Comparison of ENCODE assay signal across 22 cellular contexts in the genomic region with DNA sequence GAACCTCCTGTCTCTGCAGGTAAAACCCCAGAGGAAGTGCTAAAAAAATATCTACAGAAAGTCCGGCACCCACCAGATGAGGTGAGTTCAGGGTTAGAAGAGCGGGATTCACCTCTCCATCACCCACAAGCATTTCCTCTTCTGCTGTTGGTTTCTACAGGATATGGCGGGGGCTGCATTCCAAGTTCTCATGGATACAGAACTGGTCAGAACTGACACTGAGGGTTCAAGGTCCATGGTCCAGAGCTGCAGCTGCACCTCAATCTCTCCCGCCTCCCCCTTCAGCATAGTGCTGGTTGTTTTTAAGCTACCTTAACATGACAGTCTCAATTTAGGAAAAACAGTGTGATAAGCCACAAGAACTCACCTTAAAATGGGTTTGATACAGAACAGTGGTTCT. TPM values are rescaled to one million over a fixed set of nuclear protein-coding genes. Genes with fewer than 3 reads are reported as not detected.
"Had no signal": no experiment of that assay in that cellular context is flagged by ENCODE, and none has a peak within 500 bp of the region (broad histone marks: within the 10 kb centered on the region; RNA-seq: fewer than 3 reads in every experiment).

No MANE protein-coding gene starts in this region.

- DNase-seq: activated CD4-positive, alpha-beta memory T cell treated with anti-CD3 and anti-CD28 coated beads, Interleukin-2, amount 10 ng/mL, durations not matched to agents 7 days and 5 days; activated CD4-positive, alpha-beta T cell treated with anti-CD3 and anti-CD28 coated beads, Interleukin-2, amount 10 ng/mL, durations not matched to agents 24 days and 14 days; activated CD8-positive, alpha-beta memory T cell treated with anti-CD3 and anti-CD28 coated beads, Interleukin-2, amount 10 ng/mL, durations not matched to agents 7 days and 5 days; activated gamma-delta T cell treated with Interleukin-2 at 50 U/mL for 16 hours; aorta; effector CD8-positive, alpha-beta T cell; foreskin melanocyte; immature natural killer cell; kidney glomerular epithelial cell; left ventricle myocardium superior; naive B cell; occipital lobe; stimulated activated CD4-positive, alpha-beta T cell treated with anti-CD3 and anti-CD28 coated beads, Interleukin-15, amount 100 ng/mL, for 24 hours; stimulated activated CD8-positive, alpha-beta memory T cell treated with anti-CD3 and anti-CD28 coated beads, Interleukin-4, amount 100 ng/mL, for 48 hours; stimulated activated naive CD4-positive, alpha-beta T cell; upper lobe of left lung had no signal

- H3K9me3 ChIP-seq: thoracic aorta, upper lobe of left lung had no signal

- H3K4me3 ChIP-seq: smooth muscle cell, thoracic aorta, upper lobe of left lung had no signal

- H3K27ac ChIP-seq: thoracic aorta had no signal

- H3K27me3 ChIP-seq: upper lobe of left lung had no signal

- FAIRE-seq: endothelial cell of umbilical vein had no signal

RNA-seq across cellular contexts. Expression of a gene that starts 21.6 kb away (rescaled TPM):
- total RNA-seq: activated CD4-positive, alpha-beta memory T cell treated with anti-CD3 and anti-CD28 coated beads, Interleukin-2, amount 10 ng/mL, durations not matched to agents 7 days and 5 days; activated CD4-positive, alpha-beta T cell treated with anti-CD3 and anti-CD28 coated beads, Interleukin-2, amount 10 ng/mL, durations not matched to agents 24 days and 14 days; activated CD8-positive, alpha-beta memory T cell treated with anti-CD3 and anti-CD28 coated beads, Interleukin-2, amount 10 ng/mL, durations not matched to agents 7 days and 5 days; activated naive CD4-positive, alpha-beta T cell treated with anti-CD3 and anti-CD28 coated beads, Interleukin-2, amount 50 U/mL, for 72 hours; activated T-helper 1 cell treated with anti-CD3 and anti-CD28 coated beads, Interleukin-12 subunit alpha, Interleukin-12 subunit beta, Interleukin-2, Interleukin-4 antibody, amounts not matched to agents 30 ng/mL and 10 ng/mL and 1 ng/mL, durations not matched to agents 14 hours and 24 hours and 36 hours; chondrocyte; endothelial cell of umbilical vein had no signal
- polyA plus RNA-seq: endothelial cell of umbilical vein had no signal
